In the genomic region with DNA sequence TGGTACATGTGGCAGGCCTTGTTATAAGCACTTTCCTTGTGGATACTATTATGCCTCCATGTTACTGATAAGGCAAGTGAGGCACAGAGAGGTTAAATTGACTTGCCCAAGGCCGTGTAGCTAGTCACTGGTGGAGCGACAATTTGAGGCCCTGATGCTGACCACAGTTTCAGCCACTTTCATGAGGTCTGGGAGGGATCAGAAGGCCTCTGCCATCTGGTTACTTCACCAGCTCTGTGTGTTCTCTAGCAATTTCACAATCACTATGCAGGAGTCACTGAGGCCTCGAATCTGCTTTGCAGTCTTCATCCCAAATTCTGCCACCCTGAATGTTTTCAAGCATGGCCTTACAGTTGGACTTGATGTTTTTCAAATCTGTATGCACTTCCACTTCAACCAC, we compare ENCODE assay signal across 18 cellular contexts. TPM values are rescaled to one million over a fixed set of nuclear protein-coding genes. Genes with fewer than 3 reads are reported as not detected.
DNase-seq lines count a peak whose midpoint lies in the region; ATAC-seq lines count a peak whose summit lies in the region.
"Had no signal": no experiment of that assay in that cellular context is flagged by ENCODE, and none has a peak within 500 bp of the region (broad histone marks: within the 10 kb centered on the region; RNA-seq: fewer than 3 reads in every experiment).

No MANE protein-coding gene starts in this region.

- H3K27me3 Mint-ChIP-seq in activated T-cell treated with anti-CD3 and anti-CD28 coated beads, Interleukin-2, amount 50 U/mL, for 72 hours (ENCODE audit: low read depth) = no peaks in the 10 kb centered on the region
- H3K27me3 Mint-ChIP-seq: activated naive CD8-positive, alpha-beta T cell treated with anti-CD3 and anti-CD28 coated beads, Interleukin-2, amount 10 ng/mL, durations not matched to agents 7 days and 5 days; CD4-positive, alpha-beta T cell had no signal

- H3K9me3 ChIP-seq in adipocyte (ENCODE audit: control insufficient read depth, low read length) = no peaks in the 10 kb centered on the region
- H3K9me3 ChIP-seq: neutrophil, thyroid gland had no signal

- H3K27ac Mint-ChIP-seq in activated T-cell treated with anti-CD3 and anti-CD28 coated beads, Interleukin-2, amount 50 U/mL, for 72 hours = no peak overlapping the region
- H3K27ac Mint-ChIP-seq: activated naive CD8-positive, alpha-beta T cell treated with anti-CD3 and anti-CD28 coated beads, Interleukin-2, amount 10 ng/mL, durations not matched to agents 7 days and 5 days; CD4-positive, alpha-beta T cell had no signal

- no peaks in the 10 kb centered on the region for H3K27me3 ChIP-seq in adipocyte (replicated peaks; ENCODE audit: control insufficient read depth, insufficient read depth, low read length)
- H3K27me3 ChIP-seq: neutrophil, thyroid gland had no signal

- peak in 1 of 2 donors; percentile 6 for DNase-seq in activated T-cell treated with anti-CD3 and anti-CD28 coated beads, Interleukin-2, amount 50 U/mL, for 72 hours
- DNase-seq in activated T-cell treated with anti-CD3 and anti-CD28 coated beads, Interleukin-2, amount 50 U/mL, for 1 hour = no peak
- peak; percentile 26 for DNase-seq in LHCN-M2 (ENCODE audit: low read depth)
- peak; percentile 77 for DNase-seq in adipocyte (ENCODE audit: low read depth)
- peak; percentile 4 for DNase-seq in myocyte (ENCODE audit: low read depth)
- no peak for DNase-seq in medulla oblongata (ENCODE audit: extremely low spot score)
- DNase-seq: activated CD4-positive, CD25-positive, alpha-beta regulatory T cell treated with anti-CD3 and anti-CD28 coated beads, Interleukin-2, amount 50 U/mL, for 72 hours; activated naive CD8-positive, alpha-beta T cell treated with anti-CD3 and anti-CD28 coated beads, Interleukin-2, amount 10 ng/mL, durations not matched to agents 7 days and 5 days; caudate nucleus; CD4-positive, alpha-beta T cell; NCI-H187; NCI-H510A treated with DMSO at 0.1 percent for 48 hours; stimulated activated CD8-positive, alpha-beta memory T cell treated with anti-CD3 and anti-CD28 coated beads, Interleukin-4, amount 100 ng/mL, for 48 hours; thyroid gland had no signal

- peaks cover 21% of the 10 kb centered on the region for H3K4me1 ChIP-seq in adipocyte (ENCODE audit: control insufficient read depth, insufficient read depth, low read length)
- H3K4me1 ChIP-seq: thyroid gland had no signal

- no peak overlapping the region for H3K4me3 Mint-ChIP-seq in activated T-cell treated with anti-CD3 and anti-CD28 coated beads, Interleukin-2, amount 50 U/mL, for 72 hours
- H3K4me3 Mint-ChIP-seq: activated naive CD8-positive, alpha-beta T cell treated with anti-CD3 and anti-CD28 coated beads, Interleukin-2, amount 10 ng/mL, durations not matched to agents 7 days and 5 days; CD4-positive, alpha-beta T cell had no signal

- peaks cover 2 to 10% of the 10 kb centered on the region in 2 donors for H3K36me3 Mint-ChIP-seq in activated T-cell treated with anti-CD3 and anti-CD28 coated beads, Interleukin-2, amount 50 U/mL, for 72 hours (ENCODE audit: insufficient read depth in 2 of 2)

- ATAC-seq in activated T-cell treated with anti-CD3 and anti-CD28 coated beads, Interleukin-2, amount 50 U/mL, for 72 hours (replicated peaks in 1 of 2) = peak; percentile 15 to 54
- ATAC-seq in GM18520 (IDR thresholded peaks at IDR 0.05; ENCODE audit: unreplicated experiment) = no peak
- ATAC-seq in GM21786 (IDR thresholded peaks at IDR 0.05; ENCODE audit: unreplicated experiment) = no peak
- ATAC-seq: sciatic nerve had no signal

- H3K9me3 Mint-ChIP-seq in activated T-cell treated with anti-CD3 and anti-CD28 coated beads, Interleukin-2, amount 50 U/mL, for 72 hours = no peaks in the 10 kb centered on the region
- H3K9me3 Mint-ChIP-seq: activated naive CD8-positive, alpha-beta T cell treated with anti-CD3 and anti-CD28 coated beads, Interleukin-2, amount 10 ng/mL, durations not matched to agents 7 days and 5 days; CD4-positive, alpha-beta T cell had no signal

- no peaks in the 10 kb centered on the region for H3K36me3 ChIP-seq in adipocyte (ENCODE audit: control insufficient read depth, insufficient read depth, low read length, severe bottlenecking)
- H3K36me3 ChIP-seq: neutrophil had no signal

- peaks cover 15% of the 10 kb centered on the region for H3K4me1 Mint-ChIP-seq in activated T-cell treated with anti-CD3 and anti-CD28 coated beads, Interleukin-2, amount 50 U/mL, for 72 hours (ENCODE audit: low read depth)

- no peak overlapping the region for H3K9ac ChIP-seq in adipocyte (ENCODE audit: low read length)

- H3K4me3 ChIP-seq in adipocyte (ENCODE audit: low read length) = no peak overlapping the region
- H3K4me3 ChIP-seq: thyroid gland had no signal

RNA-seq across cellular contexts. Expression of gene LRRC70, which starts 9.1 kb away (rescaled TPM):
- total RNA-seq in activated T-cell treated with anti-CD3 and anti-CD28 coated beads, Interleukin-2, amount 50 U/mL, for 72 hours = 1 to 10 TPM in 1 of 2 donors, under 1 TPM in 1; 0.86 to 1.5 TPM
- total RNA-seq in LHCN-M2 (2014; rRNA removed) (0.17 and 0.83 TPM in 2 replicates), myocyte (0.19 TPM in 1 of 2 replicates, not detected in the other)
- 0.18 TPM for polyA plus RNA-seq in LHCN-M2 (2012)
- polyA plus RNA-seq in myocyte (2012) = 0.06 TPM

Comparison
In these comparisons a context has a peak if more than half of its experiments do, and no peak if none do; other contexts are left out.
1. ATAC-seq: peak in activated T-cell treated with anti-CD3 and anti-CD28 coated beads, Interleukin-2, amount 50 U/mL, for 72 hours (2 of 2); none in GM18520 (single experiment) and GM21786 (single experiment).
2. DNase-seq: peak in LHCN-M2 (single experiment), adipocyte (single experiment) and myocyte (single experiment); none in activated T-cell treated with anti-CD3 and anti-CD28 coated beads, Interleukin-2, amount 50 U/mL, for 1 hour (single experiment) and medulla oblongata (single experiment).